Comparison of ENCODE assay signal across 12 cellular contexts in the genomic region with DNA sequence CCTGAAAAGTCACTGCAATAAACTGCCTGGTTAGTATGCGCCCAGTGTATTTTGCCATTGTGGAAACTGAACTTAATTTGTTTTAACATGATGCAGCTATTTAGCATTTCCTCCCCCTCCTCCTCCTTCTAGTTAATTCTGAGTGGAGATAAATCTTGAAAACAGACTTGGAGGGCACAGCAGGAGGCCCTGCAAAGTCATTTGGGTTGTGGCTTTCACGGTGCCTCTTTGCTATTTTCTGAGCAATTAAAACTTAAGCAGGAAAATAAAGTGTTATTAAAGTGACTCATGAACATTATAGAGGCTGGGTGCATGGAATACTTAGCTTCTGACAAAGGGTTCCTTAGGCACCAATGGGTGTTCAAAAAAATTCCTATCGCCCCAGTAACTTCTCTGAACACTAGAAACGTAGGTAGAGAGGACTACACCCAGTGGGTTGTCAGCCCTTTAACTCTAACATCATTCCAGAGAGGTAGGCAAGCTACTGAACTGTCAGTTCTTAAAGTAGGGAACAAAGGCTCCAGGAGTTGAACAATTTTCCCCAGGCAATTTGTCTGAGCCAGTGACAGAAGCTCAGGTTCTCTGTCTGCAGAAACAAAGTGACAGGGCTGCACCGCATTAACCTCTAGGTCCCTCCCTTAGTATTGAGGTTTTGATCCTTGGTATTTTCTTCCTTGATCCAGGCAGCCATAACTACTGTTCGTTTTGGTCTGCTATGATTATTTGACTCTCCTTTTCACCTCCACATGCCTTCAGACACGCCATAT.
DNase-seq lines count a peak whose midpoint lies in the region; TF ChIP-seq lines count a peak whose summit lies in the region.
"Had no signal": no experiment of that assay in that cellular context is flagged by ENCODE, and none has a peak within 500 bp of the region (broad histone marks: within the 10 kb centered on the region; RNA-seq: fewer than 3 reads in every experiment).

No MANE protein-coding gene starts in this region.

- CTCF ChIA-PET in PC-9 (lab: Charles Lee) = no interaction called here

- H3K9me3 ChIP-seq in GM23248 (ENCODE audit: low read depth) (no peaks in the 10 kb centered on the region), PC-9 (ENCODE audit: insufficient read depth, low read depth) (no peaks in the 10 kb centered on the region)

- no peaks in the 10 kb centered on the region for H3K36me3 ChIP-seq in GM23248 (ENCODE audit: low read depth)
- H3K36me3 ChIP-seq in PC-9 (ENCODE audit: low read depth) = no peaks in the 10 kb centered on the region

- POLR2A ChIA-PET in PC-9 (lab: Charles Lee; ENCODE audit: unreplicated experiment) = no interaction called here

- H3K27me3 ChIP-seq in GM23248 (replicated peaks; ENCODE audit: insufficient read depth) = no peaks in the 10 kb centered on the region
- no peaks in the 10 kb centered on the region for H3K27me3 ChIP-seq in PC-9 (ENCODE audit: insufficient read depth, low read depth)

- peak overlapping the region; percentile 76 for H3K4me2 ChIP-seq in GM23248 (ENCODE audit: unreplicated experiment)
- H3K4me2 ChIP-seq in PC-9 = no peak overlapping the region

- DNase-seq in GM23248 = peak; percentile 79
- peak in 1 of 2 experiments; percentile 61 for DNase-seq in PC-9
- DNase-seq in epithelial cell of esophagus (ENCODE audit: low read depth) = peak; percentile 58
- DNase-seq in retina = peak; percentile 12
- DNase-seq in NCI-H2029 (lab: John Stamatoyannopoulos, UW) = no peak
- DNase-seq in stimulated activated CD4-positive, alpha-beta T cell treated with anti-CD3 and anti-CD28 coated beads, Interleukin-4, amount 100 ng/mL, for 1 hour = no peak
- DNase-seq in NCI-H187 (lab: John Stamatoyannopoulos, UW) = no peak
- DNase-seq: activated CD4-positive, alpha-beta T cell treated with anti-CD3 and anti-CD28 coated beads for 4 hours; effector CD8-positive, alpha-beta T cell; glutamatergic neuron; T-cell had no signal

- peak overlapping the region; percentile 28 for H3K9ac ChIP-seq in GM23248

- H3K4me3 ChIP-seq in GM23248 (peak overlapping the region; percentile 12; the same call in 1 of the 2 replicates), PC-9 (no peak overlapping the region), epithelial cell of esophagus (ENCODE audit: low read length) (no peak overlapping the region)
- H3K4me3 ChIP-seq: skin epidermis had no signal

- no TSS peak for BruUV-seq in PC-9 (replicated peaks; lab: Mats Ljungman, UMichigan)

- H3K4me1 ChIP-seq in GM23248 (ENCODE audit: insufficient read depth) = peaks cover 30% of the 10 kb centered on the region
- no peaks in the 10 kb centered on the region for H3K4me1 ChIP-seq in PC-9 (replicated peaks; ENCODE audit: insufficient read depth)

- intact Hi-C loops in PC-9 (cut with micrococcal nuclease; ENCODE audit: unreplicated experiment) = no loop called here

- H2AFZ ChIP-seq in GM23248 (peak overlapping the region; percentile 7), PC-9 (no peak overlapping the region)

- H3K27ac ChIP-seq in GM23248 (peak overlapping the region; percentile 75), PC-9 (0 out of 2 replicates have a peak overlapping the region, but pooled peaks have one; percentile 9)
- H3K27ac ChIP-seq: skin epidermis had no signal

- 38 to 42% methylated on average over 7 of the region's 7 CpGs for WGBS in GM23248 (ENCODE audit: low coverage in 1 of 2, low lambda C conversion rate in 2 of 2, missing lambda C conversion rate in 2 of 2), 2 experiments

- TF ChIP-seq CTCF in PC-9 (conservative IDR thresholded peaks at IDR 0.05) (no peak), epithelial cell of esophagus (IDR thresholded peaks at IDR 0.05; ENCODE audit: insufficient read depth, low read depth, low read length, missing control alignments) (no peak)

- peaks cover 25% of the 10 kb centered on the region for H3F3A ChIP-seq in GM23248 (ENCODE audit: insufficient read depth)
- H3F3A ChIP-seq in PC-9 (ENCODE audit: insufficient read depth, low read depth) = no peaks in the 10 kb centered on the region

- in situ Hi-C loops in GM23248 (cut with MboI) = no loop called here

- H3K79me2 ChIP-seq in GM23248 (ENCODE audit: insufficient read depth) = no peaks in the 10 kb centered on the region
- no peaks in the 10 kb centered on the region for H3K79me2 ChIP-seq in PC-9 (ENCODE audit: low read depth)

- no peaks in the 10 kb centered on the region for H4K20me1 ChIP-seq in GM23248 (ENCODE audit: insufficient read depth)
- no peaks in the 10 kb centered on the region for H4K20me1 ChIP-seq in PC-9 (ENCODE audit: insufficient read depth)

- no peaks in the 10 kb centered on the region for H3K9me2 ChIP-seq in GM23248 (ENCODE audit: insufficient read depth)
- H3K9me2 ChIP-seq in PC-9 (ENCODE audit: insufficient read depth) = no peaks in the 10 kb centered on the region

Comparison
In these comparisons a context has a peak if more than half of its experiments do, and no peak if none do; other contexts are left out.
1. DNase-seq: peak in GM23248 (single experiment), epithelial cell of esophagus (single experiment) and retina (single experiment); none in NCI-H2029 (single experiment), stimulated activated CD4-positive, alpha-beta T cell treated with anti-CD3 and anti-CD28 coated beads, Interleukin-4, amount 100 ng/mL, for 1 hour (single experiment) and NCI-H187 (0 of 2).